ENCODE assay signal across 34 cellular contexts in the genomic region with DNA sequence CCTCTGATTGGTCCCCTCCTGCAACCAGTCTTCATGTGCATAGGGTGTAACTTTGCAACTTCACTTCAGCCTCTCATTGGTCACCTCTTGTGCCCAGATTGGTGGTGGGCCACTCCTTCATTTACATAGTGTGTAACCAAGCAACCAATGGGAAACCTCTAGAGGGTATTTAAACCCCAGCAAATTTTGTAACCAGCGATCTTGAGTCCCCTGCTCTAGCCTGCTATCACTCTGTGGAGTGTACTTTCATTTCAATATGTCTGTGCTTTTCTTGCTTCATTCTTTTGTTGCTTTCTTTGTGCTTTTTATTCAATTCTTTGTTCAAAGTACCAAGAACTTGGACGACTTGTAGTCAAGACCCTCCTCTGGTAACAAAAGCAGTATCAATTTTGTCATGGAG.
"Had no signal": no experiment of that assay in that cellular context is flagged by ENCODE, and none has a peak within 500 bp of the region (broad histone marks: within the 10 kb centered on the region; RNA-seq: fewer than 3 reads in every experiment).

No MANE protein-coding gene starts in this region.

- H3K4me2 ChIP-seq: KMS-11 had no signal

- H3K9ac ChIP-seq: KMS-11 had no signal

- H3K36me3 ChIP-seq: MG63 had no signal

- H3K9me3 ChIP-seq: MG63 had no signal

- H3K4me3 ChIP-seq: MG63 had no signal

- H3K27me3 ChIP-seq: MG63 had no signal

- H3K27ac ChIP-seq: KMS-11 had no signal

- DNase-seq: Karpas-422, Kasumi-1, KG1, MG63, MM.1S, MV-4-11, NCI-H1048, NCI-H1092, NCI-H1092 treated with DMSO at 0.1 percent for 48 hours, NCI-H1105, NCI-H1105 treated with DMSO at 0.1 percent for 48 hours, NCI-H1417, NCI-H1417 treated with DMSO at 0.1 percent for 48 hours, NCI-H1436, NCI-H1436 treated with DMSO at 0.1 percent for 48 hours, NCI-H146, NCI-H1694, NCI-H1694 treated with DMSO at 0.1 percent for 48 hours, NCI-H187, NCI-H187 treated with DMSO at 0.1 percent for 48 hours, NCI-H1930, NCI-H2029, NCI-H2029 treated with DMSO at 0.1 percent for 48 hours, NCI-H2081, NCI-H2081 treated with DMSO at 0.1 percent for 48 hours, NCI-H2107, NCI-H2171, NCI-H2171 treated with DMSO at 0.1 percent for 48 hours, NCI-H2227 treated with DMSO at 0.1 percent for 48 hours, NCI-H226, NCI-H345, NCI-H446, NCI-H446 treated with DMSO at 0.1 percent for 48 hours had no signal
